1 cellular context compared by ENCODE assay signal in genomic region chr6:1181939-1182338, GRCh38.
TF ChIP-seq lines count a peak whose summit lies in the region.

No MANE protein-coding gene starts in this region.

TF ChIP-seq in HepG2, 621 proteins besides CTCF, POLR2A, EP300 and RAD21:
- TF ChIP-seq ARID5B (CRISPR knock-in tag; IDR thresholded peaks at IDR 0.05) (no peak), ZNF770 (CRISPR knock-in tag; IDR thresholded peaks at IDR 0.05) (peak; percentile 0; the same call in 1 of the 2 replicates)
